Comparison of ENCODE assay signal across 8 cellular contexts in genomic region chr16:81797443-81797842, GRCh38. TPM values are rescaled to one million over a fixed set of nuclear protein-coding genes. Genes with fewer than 3 reads are reported as not detected.
DNase-seq lines count a peak whose midpoint lies in the region; ATAC-seq and TF ChIP-seq lines count a peak whose summit lies in the region.

No MANE protein-coding gene starts in this region.

- WGBS in esophagus squamous epithelium, 2 donors: 58 to 62% methylated on average over 6 of the region's 6 CpGs

- H3K9me3 ChIP-seq in esophagus squamous epithelium: no peaks in the 10 kb centered on the region

- peak overlapping the region; percentile 64 to 68 for H3K4me3 Mint-ChIP-seq in effector memory CD8-positive, alpha-beta T cell

- no peak for TF ChIP-seq POLR2A in esophagus squamous epithelium (IDR thresholded peaks at IDR 0.05)

- no peak overlapping the region for H3K4me3 ChIP-seq in esophagus squamous epithelium

- intact Hi-C loops in esophagus squamous epithelium (cut with DNase I): no loop called here

- in situ Hi-C loops in G401 (cut with HindIII; ENCODE audit: low sequenced_read_pairs): no loop called here

- peak in 1 of 3 experiments; percentile 17 for DNase-seq in effector memory CD8-positive, alpha-beta T cell
- DNase-seq in esophagus squamous epithelium (lab: John Stamatoyannopoulos, UW) (no peak), G401 (ENCODE audit: low spot score) (no peak), NCI-H446 treated with DMSO at 0.1 percent for 48 hours (lab: John Stamatoyannopoulos, UW) (no peak)
- no peak for DNase-seq in stimulated activated CD8-positive, alpha-beta memory T cell treated with anti-CD3 and anti-CD28 coated beads, Interleukin-4, amount 100 ng/mL, for 48 hours

- no peaks in the 10 kb centered on the region for H3K36me3 Mint-ChIP-seq in effector memory CD8-positive, alpha-beta T cell (ENCODE audit: insufficient read depth)

- peak overlapping the region in 1 of 4 donors; percentile 22 for H3K27ac ChIP-seq in esophagus squamous epithelium

- no peaks in the 10 kb centered on the region for H3K36me3 ChIP-seq in esophagus squamous epithelium

- peak overlapping the region; percentile 86 to 95 for H3K27ac Mint-ChIP-seq in effector memory CD8-positive, alpha-beta T cell

- ATAC-seq in GM18498 (IDR thresholded peaks at IDR 0.05; ENCODE audit: unreplicated experiment) (peak; percentile 62), GM21423 (IDR thresholded peaks at IDR 0.05; ENCODE audit: unreplicated experiment) (peak; percentile 52), HG03571 (IDR thresholded peaks at IDR 0.05; ENCODE audit: unreplicated experiment) (peak; percentile 55)
- ATAC-seq in effector memory CD8-positive, alpha-beta T cell (replicated peaks): peak; percentile 62

- H3K4me1 Mint-ChIP-seq in effector memory CD8-positive, alpha-beta T cell (ENCODE audit: low read depth in 2 of 2): peaks cover 27 to 32% of the 10 kb centered on the region in 2 donors

- H3K4me1 ChIP-seq in esophagus squamous epithelium: peaks cover 0 to 27% (median 0%) of the 10 kb centered on the region in 3 donors

- no peak for TF ChIP-seq CTCF in esophagus squamous epithelium (IDR thresholded peaks at IDR 0.05)

- H3K9me3 Mint-ChIP-seq in effector memory CD8-positive, alpha-beta T cell: no peaks in the 10 kb centered on the region

- no peaks in the 10 kb centered on the region for H3K27me3 ChIP-seq in esophagus squamous epithelium

- H3K27me3 Mint-ChIP-seq in effector memory CD8-positive, alpha-beta T cell: no peaks in the 10 kb centered on the region

RNA-seq across cellular contexts. Expression of gene PLCG2, which starts 18.4 kb away (rescaled TPM):
- 10 to 100 TPM in 2 of 4 donors, 1 to 10 TPM in 2; 5.3 to 15.8 (median 9.5) TPM for total RNA-seq in esophagus squamous epithelium
- 34.8 and 42.4 TPM in 2 replicates for total RNA-seq in G401 (2014; rRNA removed; shearing (Covaris generic))
